ENCODE assay signal across 33 cellular contexts in the genomic region with DNA sequence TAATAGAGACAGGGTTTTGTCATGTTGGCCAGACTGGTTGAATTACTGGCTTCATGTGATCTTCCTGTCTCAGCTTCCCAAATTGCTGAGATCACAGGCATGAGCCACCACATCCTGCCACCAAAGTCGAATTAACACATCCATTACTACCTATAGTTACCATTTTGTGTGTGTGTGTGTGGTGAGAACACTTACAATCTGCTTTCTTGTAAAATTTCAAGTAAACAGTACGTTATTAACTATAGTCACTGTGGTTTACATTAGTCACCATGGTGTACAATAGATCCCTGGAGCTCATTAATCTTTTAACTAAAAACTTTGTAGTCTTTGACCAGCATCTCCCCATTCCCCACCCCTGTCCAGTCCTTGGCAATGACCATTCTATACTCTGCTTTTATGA.
DNase-seq lines count a peak whose midpoint lies in the region; ATAC-seq, FAIRE-seq and TF ChIP-seq lines count a peak whose summit lies in the region.
"Had no signal": no experiment of that assay in that cellular context is flagged by ENCODE, and none has a peak within 500 bp of the region (broad histone marks: within the 10 kb centered on the region; RNA-seq: fewer than 3 reads in every experiment).

No MANE protein-coding gene starts in this region.

- H3K4me1 ChIP-seq in pancreas, result no peaks in the 10 kb centered on the region
- H3K4me1 ChIP-seq: tibial nerve had no signal

- no peak for FAIRE-seq in pancreas (lab: Jason Lieb, UNC)
- FAIRE-seq: colon had no signal

- WGBS in pancreas, 2 donors, result 59 to 81% methylated on average over 2 of the region's 2 CpGs

- intact Hi-C loops in pancreas (cut with DNase I), result no loop called here

- H3K36me3 ChIP-seq in pancreas, result no peaks in the 10 kb centered on the region
- H3K36me3 ChIP-seq: ovary, tibial nerve had no signal

- H3K4me3 ChIP-seq in astrocyte of the cerebellum (ENCODE audit: low read depth, low read length) (no peak overlapping the region), pancreas (no peak overlapping the region)
- H3K4me3 ChIP-seq: GM23338, ovary, tibial nerve had no signal

- 0 out of 2 replicates have a peak overlapping the region, but pooled peaks have one; percentile 3 for H3K27ac Mint-ChIP-seq in HFFc6
- H3K27ac Mint-ChIP-seq: activated CD8-positive, alpha-beta T cell treated with anti-CD3 and anti-CD28 coated beads for 36 hours; activated naive CD4-positive, alpha-beta T cell treated with anti-CD3 and anti-CD28 coated beads, Interleukin-2, amount 10 ng/mL, durations not matched to agents 7 days and 5 days; GM23338; nephron progenitor cell; stimulated activated effector memory CD8-positive, alpha-beta T cell treated with anti-CD3 and anti-CD28 coated beads, Interleukin-12 subunit alpha, Interleukin-12 subunit beta, amount 100 ng/mL, for 72 hours had no signal

- no peaks in the 10 kb centered on the region for H3K27me3 ChIP-seq in pancreas
- H3K27me3 ChIP-seq: ovary, tibial nerve had no signal

- ATAC-seq in pancreas, result no peak
- ATAC-seq: activated CD8-positive, alpha-beta T cell treated with anti-CD3 and anti-CD28 coated beads for 36 hours; GM23338; left colon; Right ventricle myocardium inferior; stimulated activated effector memory CD8-positive, alpha-beta T cell treated with anti-CD3 and anti-CD28 coated beads, Interleukin-12 subunit alpha, Interleukin-12 subunit beta, amount 100 ng/mL, for 72 hours had no signal

- H3K4me1 Mint-ChIP-seq in HFFc6 (ENCODE audit: low read depth), result peaks cover 8% of the 10 kb centered on the region
- H3K4me1 Mint-ChIP-seq: activated naive CD4-positive, alpha-beta T cell treated with anti-CD3 and anti-CD28 coated beads, Interleukin-2, amount 10 ng/mL, durations not matched to agents 7 days and 5 days; GM23338; nephron progenitor cell; stimulated activated effector memory CD8-positive, alpha-beta T cell treated with anti-CD3 and anti-CD28 coated beads, Interleukin-12 subunit alpha, Interleukin-12 subunit beta, amount 100 ng/mL, for 72 hours had no signal

- H3K4me3 Mint-ChIP-seq in HFFc6, result no peak overlapping the region
- H3K4me3 Mint-ChIP-seq: activated CD8-positive, alpha-beta T cell treated with anti-CD3 and anti-CD28 coated beads for 36 hours; activated naive CD4-positive, alpha-beta T cell treated with anti-CD3 and anti-CD28 coated beads, Interleukin-2, amount 10 ng/mL, durations not matched to agents 7 days and 5 days; GM23338; nephron progenitor cell; stimulated activated effector memory CD8-positive, alpha-beta T cell treated with anti-CD3 and anti-CD28 coated beads, Interleukin-12 subunit alpha, Interleukin-12 subunit beta, amount 100 ng/mL, for 72 hours had no signal

- peaks cover 13% of the 10 kb centered on the region for H3K36me3 Mint-ChIP-seq in HFFc6 (ENCODE audit: low read depth)
- H3K36me3 Mint-ChIP-seq: activated naive CD4-positive, alpha-beta T cell treated with anti-CD3 and anti-CD28 coated beads, Interleukin-2, amount 10 ng/mL, durations not matched to agents 7 days and 5 days; stimulated activated effector memory CD8-positive, alpha-beta T cell treated with anti-CD3 and anti-CD28 coated beads, Interleukin-12 subunit alpha, Interleukin-12 subunit beta, amount 100 ng/mL, for 72 hours had no signal

- H3K9me3 Mint-ChIP-seq in HFFc6, result peaks cover 15% of the 10 kb centered on the region

- no peaks in the 10 kb centered on the region for H3K9me3 ChIP-seq in pancreas
- H3K9me3 ChIP-seq: ovary had no signal

- H3K27ac ChIP-seq in C4-2B, result peak overlapping the region; percentile 25; the same call in 1 of the 2 replicates
- H3K27ac ChIP-seq in pancreas, result no peak overlapping the region
- H3K27ac ChIP-seq: HL-60, KMS-11, ovary, tibial nerve had no signal

- H3K27me3 Mint-ChIP-seq in HFFc6 (ENCODE audit: insufficient read depth), result no peaks in the 10 kb centered on the region
- H3K27me3 Mint-ChIP-seq: activated CD8-positive, alpha-beta T cell treated with anti-CD3 and anti-CD28 coated beads for 36 hours; activated naive CD4-positive, alpha-beta T cell treated with anti-CD3 and anti-CD28 coated beads, Interleukin-2, amount 10 ng/mL, durations not matched to agents 7 days and 5 days had no signal

- DNase-seq in HFFc6, result peak; percentile 13
- peak; percentile 37 for DNase-seq in astrocyte of the cerebellum (ENCODE audit: low read depth)
- DNase-seq in glomerular visceral epithelial cell (ENCODE audit: extremely low spot score), result peak; percentile 4
- no peak for DNase-seq in NAMALWA (ENCODE audit: low spot score)
- no peak for DNase-seq in NCI-H2107 (lab: John Stamatoyannopoulos, UW)
- DNase-seq in pancreas, result no peak
- no peak for DNase-seq in AG08396 (ENCODE audit: low spot score)
- DNase-seq: activated CD4-positive, alpha-beta T cell treated with anti-CD3 and anti-CD28 coated beads for 1 hour; activated CD8-positive, alpha-beta T cell treated with anti-CD3 and anti-CD28 coated beads for 36 hours; activated naive CD4-positive, alpha-beta T cell treated with anti-CD3 and anti-CD28 coated beads, Interleukin-2, amount 10 ng/mL, durations not matched to agents 7 days and 5 days; amniotic stem cell; C1 segment of cervical spinal cord; COR-L47; DMS53; effector CD4-positive, alpha-beta T cell; foreskin melanocyte; left colon; NCI-H1417; NCI-H2029 treated with DMSO at 0.1 percent for 48 hours; NCI-H526; nephron progenitor cell; NK-92 treated with Interleukin-12 subunit alpha and Interleukin-12 subunit beta, amount 100 ng/mL, for 24 hours; ovary; retina; T-helper 2 cell had no signal

- TF ChIP-seq CTCF in C4-2B (conservative IDR thresholded peaks at IDR 0.05) (no peak), HFFc6 (IDR thresholded peaks at IDR 0.05) (no peak), astrocyte of the cerebellum (IDR thresholded peaks at IDR 0.05; ENCODE audit: low read depth, low read length, missing control alignments) (no peak), pancreas (IDR thresholded peaks at IDR 0.05) (no peak)

- in situ Hi-C loops in astrocyte of the cerebellum (cut with HindIII; ENCODE audit: low sequenced_read_pairs), result no loop called here

Comparison
In these comparisons a context has a peak if more than half of its experiments do, and no peak if none do; other contexts are left out.
1. DNase-seq: peak in HFFc6 (single experiment), astrocyte of the cerebellum (single experiment) and glomerular visceral epithelial cell (single experiment); none in NAMALWA (single experiment), NCI-H2107 (single experiment), pancreas (0 of 6) and AG08396 (single experiment).